ENCODE assay signal across 8 cellular contexts in genomic region chr11:45982656-45983470, GRCh38.
DNase-seq lines count a peak whose midpoint lies in the region; ATAC-seq and TF ChIP-seq lines count a peak whose summit lies in the region.

No MANE protein-coding gene starts in this region.

- no peak for ATAC-seq in T-helper 17 cell
- ATAC-seq in GM19035 (IDR thresholded peaks at IDR 0.05; ENCODE audit: unreplicated experiment), result no peak
- no peak for ATAC-seq in HG02885 (IDR thresholded peaks at IDR 0.05; ENCODE audit: poor library complexity, unreplicated experiment)

- no peaks in the 10 kb centered on the region for H3K27me3 Mint-ChIP-seq in T-helper 17 cell

- peaks cover 3% of the 10 kb centered on the region for H3K36me3 Mint-ChIP-seq in T-helper 17 cell (ENCODE audit: low read depth)

- no peak for TF ChIP-seq CTCF in fibroblast of the aortic adventitia (IDR thresholded peaks at IDR 0.05; ENCODE audit: insufficient read depth, low read length)

- peak overlapping the region; percentile 83 for H3K27ac Mint-ChIP-seq in T-helper 17 cell

- no peaks in the 10 kb centered on the region for H3K9me3 ChIP-seq in T-helper 17 cell (ENCODE audit: control insufficient read depth, low read length, poor library complexity, severe bottlenecking)

- H3K4me3 ChIP-seq in fibroblast of the aortic adventitia (ENCODE audit: low read depth, low read length), result no peak overlapping the region

- H3K4me1 Mint-ChIP-seq in T-helper 17 cell, result peaks cover 33% of the 10 kb centered on the region

- DNase-seq in NCI-H1417 (lab: John Stamatoyannopoulos, UW) (peak in 2 of 3 experiments; percentile 14 to 67), NCI-H1417 treated with DMSO at 0.1 percent for 48 hours (lab: John Stamatoyannopoulos, UW) (no peak), T-helper 17 cell (no peak), fibroblast of the aortic adventitia (ENCODE audit: low read depth) (peak; percentile 82), renal cortical epithelial cell (ENCODE audit: low read depth) (peak; percentile 72), NCI-H345 (lab: John Stamatoyannopoulos, UW) (no peak)

- H3K4me3 Mint-ChIP-seq in T-helper 17 cell, result no peak overlapping the region

Comparison
In these comparisons a context has a peak if more than half of its experiments do, and no peak if none do; other contexts are left out.
1. DNase-seq: peak in NCI-H1417 (2 of 3), fibroblast of the aortic adventitia (single experiment) and renal cortical epithelial cell (single experiment); none in NCI-H1417 treated with DMSO at 0.1 percent for 48 hours (single experiment), T-helper 17 cell (0 of 3) and NCI-H345 (single experiment).